In genomic region chr5:23507278-23507685, GRCh38 we compare ENCODE assay signal across 9 cellular contexts. TPM values are rescaled to one million over a fixed set of nuclear protein-coding genes. Genes with fewer than 3 reads are reported as not detected.
DNase-seq lines count a peak whose midpoint lies in the region; ATAC-seq and TF ChIP-seq lines count a peak whose summit lies in the region.
"Had no signal": no experiment of that assay in that cellular context is flagged by ENCODE, and none has a peak within 500 bp of the region (broad histone marks: within the 10 kb centered on the region; RNA-seq: fewer than 3 reads in every experiment).

TSS of gene PRDM9 (plus strand) at chr5:23507609. CDS start at chr5:23509034, 1,425 bp downstream.

- H3K9me3 Mint-ChIP-seq in activated T-cell treated with anti-CD3 and anti-CD28 coated beads, Interleukin-2, amount 50 U/mL, for 24 hours: peaks cover 29% of the 10 kb centered on the region

- H3K27ac ChIP-seq in trophoblast cell (ENCODE audit: low read depth, low read length): no peak within 1 kb of the TSS

- H3K27me3 Mint-ChIP-seq in activated T-cell treated with anti-CD3 and anti-CD28 coated beads, Interleukin-2, amount 50 U/mL, for 24 hours: no peaks in the 10 kb centered on the region

- H4K8ac ChIP-seq in trophoblast cell (ENCODE audit: low read depth, low read length): no peak within 1 kb of the TSS

- no peak for TF ChIP-seq CTCF in epithelial cell of proximal tubule (conservative IDR thresholded peaks at IDR 0.05; ENCODE audit: low read depth, low read length)

- peak within 1 kb of the TSS; percentile 33 for H3K4me2 ChIP-seq in trophoblast cell (ENCODE audit: low read length)

- no peak within 1 kb of the TSS for H2AK5ac ChIP-seq in trophoblast cell (ENCODE audit: low read length)

- H3K36me3 ChIP-seq in trophoblast cell (ENCODE audit: control insufficient read depth in 1 of 2, insufficient read depth in 2 of 2, low read length in 2 of 2): no peaks in the 10 kb centered on the region

- ATAC-seq in GM19035 (IDR thresholded peaks at IDR 0.05; ENCODE audit: unreplicated experiment): peak; percentile 88

- H3K4me3 ChIP-seq in epithelial cell of proximal tubule (ENCODE audit: low read depth, low read length) (peak within 1 kb of the TSS; percentile 53), trophoblast cell (ENCODE audit: low read depth, low read length) (no peak within 1 kb of the TSS)

- no peak within 1 kb of the TSS for H3K4ac ChIP-seq in trophoblast cell (ENCODE audit: low read depth, low read length)

- H3K79me2 ChIP-seq in trophoblast cell (ENCODE audit: control insufficient read depth, insufficient read depth, low read length, poor library complexity): no peaks in the 10 kb centered on the region

- H3K4me1 Mint-ChIP-seq in activated T-cell treated with anti-CD3 and anti-CD28 coated beads, Interleukin-2, amount 50 U/mL, for 24 hours (ENCODE audit: low read depth): no peaks in the 10 kb centered on the region

- H3K36me3 Mint-ChIP-seq in activated T-cell treated with anti-CD3 and anti-CD28 coated beads, Interleukin-2, amount 50 U/mL, for 24 hours (ENCODE audit: low read depth): peaks cover 3% of the 10 kb centered on the region

- H3K14ac ChIP-seq in trophoblast cell (ENCODE audit: low read length): no peak within 1 kb of the TSS

- H3K23ac ChIP-seq in trophoblast cell (ENCODE audit: low read length): no peak within 1 kb of the TSS

- no peak within 1 kb of the TSS for H4K12ac ChIP-seq in trophoblast cell (ENCODE audit: low read depth, low read length)

- H2AFZ ChIP-seq in trophoblast cell (ENCODE audit: insufficient read depth, low read length, poor library complexity): no peak within 1 kb of the TSS

- peak within 1 kb of the TSS; percentile 47 for H3K9ac ChIP-seq in trophoblast cell (ENCODE audit: low read length)

- DNase-seq in NCI-H510A treated with DMSO at 0.1 percent for 48 hours (lab: John Stamatoyannopoulos, UW): peak; percentile 97
- DNase-seq in epithelial cell of proximal tubule (ENCODE audit: low read depth): peak; percentile 27
- DNase-seq in trophoblast cell: peak; percentile 82 to 94
- DNase-seq in UCSD-AML1 (lab: John Stamatoyannopoulos, UW; ENCODE audit: unreplicated experiment): no peak
- DNase-seq in activated T-cell treated with anti-CD3 and anti-CD28 coated beads, Interleukin-2, amount 50 U/mL, for 24 hours: no peak
- DNase-seq in middle frontal gyrus (ENCODE audit: extremely low spot score, low spot score): no peak
- DNase-seq in KBM-7: no peak

- no peak within 1 kb of the TSS for H3K27ac Mint-ChIP-seq in activated T-cell treated with anti-CD3 and anti-CD28 coated beads, Interleukin-2, amount 50 U/mL, for 24 hours

- H3K4me1 ChIP-seq in trophoblast cell (ENCODE audit: control insufficient read depth in 1 of 2, insufficient read depth in 2 of 2, low read length in 2 of 2): no peaks in the 10 kb centered on the region

- no CpG with 5 or more reads among the region's 27 CpGs for WGBS in trophoblast cell (ENCODE audit: extremely low coverage, insufficient coverage, insufficient read length)

- no peak within 1 kb of the TSS for H2BK5ac ChIP-seq in trophoblast cell (ENCODE audit: low read depth, low read length, poor library complexity)

- H4K91ac ChIP-seq in trophoblast cell (ENCODE audit: low read depth, low read length): no peak within 1 kb of the TSS

- no peaks in the 10 kb centered on the region for H3K27me3 ChIP-seq in trophoblast cell (ENCODE audit: insufficient read depth, low read length)

- no peaks in the 10 kb centered on the region for H3K9me3 ChIP-seq in trophoblast cell (ENCODE audit: insufficient read depth, low read depth, low read length)

- no peaks in the 10 kb centered on the region for H3K79me1 ChIP-seq in trophoblast cell (ENCODE audit: low read length)

- H2BK120ac ChIP-seq in trophoblast cell (ENCODE audit: insufficient read depth, low read length, poor library complexity): no peak within 1 kb of the TSS

- in situ Hi-C loops in KBM-7 (cut with MboI; ENCODE audit: low pct_unique_long_range_greater_than_20kb, low sequenced_read_pairs): no loop called here

- no peak within 1 kb of the TSS for H3K18ac ChIP-seq in trophoblast cell (ENCODE audit: low read length)

- no peak within 1 kb of the TSS for H2BK12ac ChIP-seq in trophoblast cell (ENCODE audit: low read length)

- H3K4me3 Mint-ChIP-seq in activated T-cell treated with anti-CD3 and anti-CD28 coated beads, Interleukin-2, amount 50 U/mL, for 24 hours: no peak within 1 kb of the TSS

RNA-seq across cellular contexts. Expression of gene PRDM9, which starts in this region (rescaled TPM):
- not detected in 2 replicates for total RNA-seq in epithelial cell of proximal tubule
- polyA plus RNA-seq in trophoblast cell (2013): 0.71 and 0.74 TPM in 2 replicates
- total RNA-seq: activated CD8-positive, alpha-beta memory T cell treated with anti-CD3 and anti-CD28 coated beads for 36 hours had no signal

Comparison
In these comparisons a context has a peak if more than half of its experiments do, and no peak if none do; other contexts are left out.
1. Peak in DNase-seq and H3K4me3 ChIP-seq in epithelial cell of proximal tubule; RNA of the gene not detected or under 1 TPM.
2. DNase-seq: peak in NCI-H510A treated with DMSO at 0.1 percent for 48 hours (single experiment) and trophoblast cell (2 of 2); none in UCSD-AML1 (single experiment), activated T-cell treated with anti-CD3 and anti-CD28 coated beads, Interleukin-2, amount 50 U/mL, for 24 hours (single experiment), middle frontal gyrus (single experiment) and KBM-7 (single experiment).